In the genomic region with DNA sequence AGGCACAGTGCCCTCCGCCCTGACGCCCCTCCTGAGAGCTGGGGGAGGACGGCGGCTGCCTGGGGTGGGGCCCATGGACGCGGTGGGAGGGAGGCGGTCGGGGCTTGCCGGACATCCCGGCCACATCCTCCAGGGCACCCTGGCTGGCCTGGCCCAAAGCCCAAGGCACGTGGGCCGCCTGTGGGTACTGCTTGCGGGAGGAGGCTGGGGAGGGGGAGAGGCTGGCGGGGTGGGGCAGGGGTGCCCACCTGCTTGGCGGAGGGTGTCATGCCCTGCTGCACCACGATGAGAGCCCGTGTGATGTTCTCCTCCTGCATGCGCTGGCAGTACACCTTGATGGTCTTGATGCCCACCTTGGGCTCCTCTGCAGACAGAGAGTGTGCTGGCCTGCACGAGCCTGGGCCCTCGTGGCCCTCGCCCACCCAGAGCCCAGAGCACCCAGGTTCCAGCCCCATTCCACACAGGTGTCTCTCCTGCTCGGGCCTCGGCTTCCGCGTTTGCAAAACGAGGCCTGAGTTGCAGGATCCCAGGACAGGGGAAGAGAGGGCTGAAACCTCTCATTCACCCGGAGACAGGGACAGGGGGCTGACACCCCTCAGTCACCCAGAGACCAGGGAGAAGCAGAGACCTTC, we compare ENCODE assay signal across 23 cellular contexts.
"Had no signal": no experiment of that assay in that cellular context is flagged by ENCODE, and none has a peak within 500 bp of the region (broad histone marks: within the 10 kb centered on the region; RNA-seq: fewer than 3 reads in every experiment).

No MANE protein-coding gene starts in this region.

- H3K27ac ChIP-seq: ascending aorta, brain microvascular endothelial cell, neural progenitor cell, suprapubic skin, tibial nerve, uterus, VCaP had no signal

- H3K9ac ChIP-seq: neural progenitor cell had no signal

- DNase-seq: activated CD4-positive, alpha-beta T cell treated with anti-CD3 and anti-CD28 coated beads, Interleukin-2, amount 50 U/mL, for 1 hour; activated naive CD4-positive, alpha-beta T cell; brain microvascular endothelial cell; effector CD4-positive, alpha-beta T cell; kidney; retina; spleen; stimulated activated CD4-positive, alpha-beta T cell treated with anti-CD3 and anti-CD28 coated beads, Interleukin-4, amount 100 ng/mL, for 1 hour; uterus had no signal

- H3K4me3 Mint-ChIP-seq: dendritic cell treated with granulocyte-macrophage colony-stimulating factor and Interleukin-4, amounts not matched to agents 40 ng/mL and 50 ng/mL, for 4 days had no signal

- H3K36me3 ChIP-seq: neural progenitor cell, uterus had no signal

- H2AFZ ChIP-seq: neural progenitor cell had no signal

- H3K27ac Mint-ChIP-seq: activated T-helper 2 cell treated with anti-CD3 and anti-CD28 coated beads, Interferon-gamma antibody, Interleukin-2, Interleukin-4, amounts not matched to agents 10 μg/mL and 5 μg/mL and 100 μg/mL, durations not matched to agents 14 hours and 24 hours and 36 hours; neural progenitor cell; progenitor cell of endocrine pancreas; T-helper 2 cell treated with Interferon-gamma antibody and Interleukin-4, amounts not matched to agents 5 μg/mL and 100 μg/mL, for 36 hours had no signal

- H3K9me3 Mint-ChIP-seq: activated T-helper 2 cell treated with anti-CD3 and anti-CD28 coated beads, Interferon-gamma antibody, Interleukin-2, Interleukin-4, amounts not matched to agents 10 μg/mL and 5 μg/mL and 100 μg/mL, durations not matched to agents 14 hours and 24 hours and 36 hours; dendritic cell treated with granulocyte-macrophage colony-stimulating factor and Interleukin-4, amounts not matched to agents 40 ng/mL and 50 ng/mL, for 4 days; neural progenitor cell; stimulated activated naive CD8-positive, alpha-beta T cell treated with anti-CD3 and anti-CD28 coated beads, Interleukin-15, Interleukin-2, amounts not matched to agents 100 ng/mL and 50 ng/mL, for 24 hours; T-helper 2 cell treated with Interferon-gamma antibody and Interleukin-4, amounts not matched to agents 5 μg/mL and 100 μg/mL, for 36 hours had no signal

- FAIRE-seq: endometrium, kidney had no signal

- H3K27me3 Mint-ChIP-seq: dendritic cell treated with granulocyte-macrophage colony-stimulating factor and Interleukin-4, amounts not matched to agents 40 ng/mL and 50 ng/mL, for 4 days; naive thymus-derived CD4-positive, alpha-beta T cell; progenitor cell of endocrine pancreas; stimulated activated naive CD8-positive, alpha-beta T cell treated with anti-CD3 and anti-CD28 coated beads, Interleukin-15, Interleukin-2, amounts not matched to agents 100 ng/mL and 50 ng/mL, for 24 hours had no signal

- ATAC-seq: activated CD4-positive, CD25-positive, alpha-beta regulatory T cell treated with anti-CD3 and anti-CD28 coated beads, Interleukin-2, amount 50 U/mL, for 24 hours; left lobe of liver; naive thymus-derived CD4-positive, alpha-beta T cell had no signal

- H3K4me2 ChIP-seq: neural progenitor cell had no signal

- H3K27me3 ChIP-seq: ascending aorta, brain microvascular endothelial cell, neural progenitor cell, spleen, suprapubic skin, tibial nerve, uterus had no signal

- H3K9me3 ChIP-seq: ascending aorta, spleen, suprapubic skin, tibial nerve, uterus had no signal

- H3K4me3 ChIP-seq: ascending aorta, neural progenitor cell, spleen, suprapubic skin, tibial nerve, uterus had no signal
